15 cellular contexts compared by ENCODE assay signal in genomic region chr11:32323814-32324130, GRCh38.
DNase-seq lines count a peak whose midpoint lies in the region; ATAC-seq, FAIRE-seq and TF ChIP-seq lines count a peak whose summit lies in the region.
"Had no signal": no experiment of that assay in that cellular context is flagged by ENCODE, and none has a peak within 500 bp of the region (broad histone marks: within the 10 kb centered on the region; RNA-seq: fewer than 3 reads in every experiment).

No MANE protein-coding gene starts in this region.

- H3K9me3 Mint-ChIP-seq in osteocyte (ENCODE audit: unreplicated experiment): no peaks in the 10 kb centered on the region

- H3K36me3 Mint-ChIP-seq in osteocyte (ENCODE audit: unreplicated experiment): no peaks in the 10 kb centered on the region
- H3K36me3 Mint-ChIP-seq: IgD-negative memory B cell had no signal

- H3K4me3 ChIP-seq in KMS-11 (IDR thresholded peaks at IDR 0.05; ENCODE audit: insufficient read depth, low read depth, low read length) (no peak overlapping the region), K562 (no peak overlapping the region)
- no peak overlapping the region for H3K4me3 ChIP-seq in effector memory CD4-positive, alpha-beta T cell (ENCODE audit: insufficient read depth, low read depth, low read length, poor library complexity, severe bottlenecking)
- H3K4me3 ChIP-seq: SK-N-MC had no signal

- DNase-seq in K562 (ENCODE audit: extremely low read depth in 1 of 4, low spot score in 3 of 4) (no peak), osteocyte (ENCODE audit: extremely low spot score, unreplicated experiment) (no peak)
- DNase-seq in effector memory CD4-positive, alpha-beta T cell: no peak
- DNase-seq: 8988T, C1 segment of cervical spinal cord, GF-D8, NCI-H524 treated with DMSO at 0.1 percent for 48 hours had no signal

- in situ Hi-C loops in K562 (cut with MboI): loop anchor here (5.0 kb wide), 1 partner anchor 469 kb away; the partner anchor contains the start of gene CCDC73

- peak; percentile 6 for FAIRE-seq in K562 (lab: Jason Lieb, UNC)
- FAIRE-seq: GM19239 had no signal

- intact Hi-C loops in K562 (cut with micrococcal nuclease): loop anchor here (1.0 to 5.0 kb wide), 3 partner anchors 239 to 469 kb away; no protein-coding TSS in a partner anchor

- H3K27ac Mint-ChIP-seq in osteocyte (ENCODE audit: unreplicated experiment): no peak overlapping the region
- H3K27ac Mint-ChIP-seq: IgD-negative memory B cell had no signal

- no peak overlapping the region for H3K4me2 ChIP-seq in KMS-11
- no peak overlapping the region for H3K4me2 ChIP-seq in K562 (ENCODE audit: insufficient read depth, low read length)

- WGBS in K562 (ENCODE audit: insufficient coverage, low coverage, missing lambda C conversion rate): 2% methylated on average over 3 of the region's 3 CpGs

- H3K27ac ChIP-seq in 22Rv1 (no peak overlapping the region), KMS-11 (no peak overlapping the region), K562 (ENCODE audit: extremely low read depth, low read depth, low read length) (no peak overlapping the region)
- no peak overlapping the region for H3K27ac ChIP-seq in effector memory CD4-positive, alpha-beta T cell (ENCODE audit: insufficient read depth, low read length, poor library complexity, severe bottlenecking)
- H3K27ac ChIP-seq: SK-N-MC had no signal

- BruUV-seq in K562 (replicated peaks; lab: Mats Ljungman, UMichigan): no TSS peak

- H3K9me1 ChIP-seq in K562 (ENCODE audit: control insufficient read depth, insufficient read depth, low read length): no peaks in the 10 kb centered on the region

- CTCF ChIA-PET in K562 (lab: Yijun Ruan, JAX; ENCODE audit: low intra/inter-chr PET ratio): interaction anchor here (1.3 to 2.1 kb wide), 4 partner anchors 292 to 1006 kb away, joined by 3 to 17 read pairs (median 11); partner anchors contain the start of gene CCDC73

- TF ChIP-seq RAD21 in K562 (CRISPR knock-in tag; conservative IDR thresholded peaks at IDR 0.05 in 1 of 2, IDR thresholded peaks at IDR 0.05 in 1 of 2): no peak

- H2AFZ ChIP-seq in KMS-11 (ENCODE audit: low read depth) (no peak overlapping the region), K562 (ENCODE audit: low read depth, low read length) (no peak overlapping the region)

- no peak for TF ChIP-seq EP300 in K562 (IDR thresholded peaks at IDR 0.05; ENCODE audit: low read length)

- H3K79me2 ChIP-seq in KMS-11 (ENCODE audit: insufficient read depth, low read depth) (no peaks in the 10 kb centered on the region), K562 (ENCODE audit: control insufficient read depth, insufficient read depth, low read length) (no peaks in the 10 kb centered on the region)

- H3K9ac ChIP-seq in KMS-11 (no peak overlapping the region), K562 (ENCODE audit: insufficient read depth in 1 of 2, low read depth in 2 of 2, low read length in 2 of 2) (no peak overlapping the region)

- peaks cover 18% of the 10 kb centered on the region for H3K27me3 Mint-ChIP-seq in osteocyte (ENCODE audit: unreplicated experiment)

- TF ChIP-seq CTCF in 22Rv1 (IDR thresholded peaks at IDR 0.05) (peak; percentile 50), KMS-11 (conservative IDR thresholded peaks at IDR 0.05; ENCODE audit: low read depth, low read length) (peak; percentile 3; the same call in 1 of the 2 replicates), K562 (IDR thresholded peaks at IDR 0.05 in 2 of 3, conservative IDR thresholded peaks at IDR 0.05 in 1 of 3; ENCODE audit: insufficient read depth in 2 of 3, low read depth in 1 of 3, low read length in 3 of 3) (no peak), osteocyte (IDR thresholded peaks at IDR 0.05) (peak; percentile 2)

- no peak overlapping the region for H3K4me3 Mint-ChIP-seq in osteocyte (ENCODE audit: unreplicated experiment)
- H3K4me3 Mint-ChIP-seq: IgD-negative memory B cell had no signal

- H3K4me1 ChIP-seq in KMS-11 (ENCODE audit: low read depth, poor library complexity, severe bottlenecking) (no peaks in the 10 kb centered on the region), K562 (replicated peaks in 1 of 2; ENCODE audit: control insufficient read depth in 2 of 2, insufficient read depth in 2 of 2, low read length in 2 of 2) (no peaks in the 10 kb centered on the region)
- H3K4me1 ChIP-seq in effector memory CD4-positive, alpha-beta T cell (ENCODE audit: control insufficient read depth, insufficient read depth, low read length, poor library complexity, severe bottlenecking): no peaks in the 10 kb centered on the region

- H3K27me3 ChIP-seq in KMS-11 (ENCODE audit: insufficient read depth, low read depth) (no peaks in the 10 kb centered on the region), K562 (ENCODE audit: control insufficient read depth in 2 of 2, insufficient read depth in 2 of 2, low read length in 2 of 2) (peaks cover 7 to 11% of the 10 kb centered on the region in 2 experiments; a peak in 3 of 5 replicates)
- H3K27me3 ChIP-seq in effector memory CD4-positive, alpha-beta T cell (replicated peaks; ENCODE audit: control insufficient read depth, insufficient read depth, low read length, poor library complexity, severe bottlenecking): no peaks in the 10 kb centered on the region

- no peaks in the 10 kb centered on the region for H4K20me1 ChIP-seq in KMS-11 (ENCODE audit: insufficient read depth)
- H4K20me1 ChIP-seq in K562 (replicated peaks; ENCODE audit: control insufficient read depth, insufficient read depth, low read length): no peaks in the 10 kb centered on the region

- no peaks in the 10 kb centered on the region for H3K9me3 ChIP-seq in K562 (replicated peaks; ENCODE audit: control insufficient read depth, insufficient read depth, low read depth, low read length)
- H3K9me3 ChIP-seq in effector memory CD4-positive, alpha-beta T cell (ENCODE audit: control insufficient read depth, low read length): no peaks in the 10 kb centered on the region

- H3K36me3 ChIP-seq in KMS-11 (ENCODE audit: insufficient read depth): no peaks in the 10 kb centered on the region
- H3K36me3 ChIP-seq in K562 (ENCODE audit: control insufficient read depth, insufficient read depth, low read length): no peaks in the 10 kb centered on the region
- no peaks in the 10 kb centered on the region for H3K36me3 ChIP-seq in effector memory CD4-positive, alpha-beta T cell (ENCODE audit: control insufficient read depth, insufficient read depth, low read length)

- no peak for TF ChIP-seq POLR2A in K562 (conservative IDR thresholded peaks at IDR 0.05)

- ATAC-seq in K562: no peak
- ATAC-seq in GM19463 (IDR thresholded peaks at IDR 0.05; ENCODE audit: unreplicated experiment): no peak
- no peak for ATAC-seq in HG02870 (IDR thresholded peaks at IDR 0.05; ENCODE audit: unreplicated experiment)
- no peak for ATAC-seq in GM19324 (IDR thresholded peaks at IDR 0.05; ENCODE audit: low FRiP score, unreplicated experiment)

- POLR2A ChIA-PET in K562 (lab: Yijun Ruan, JAX): interaction anchor here (0.7 to 1.0 kb wide), 2 partner anchors 9 to 278 kb away, joined by 3 read pairs; no protein-coding TSS in a partner anchor

- H3K4me1 Mint-ChIP-seq in osteocyte (ENCODE audit: unreplicated experiment): no peaks in the 10 kb centered on the region

TF ChIP-seq in K562, 482 proteins besides CTCF, POLR2A, EP300 and RAD21 (continues in another document):
- TF ChIP-seq RAD51 (IDR thresholded peaks at IDR 0.05; ENCODE audit: borderline replicate concordance, low read depth) (no peak), KDM5B (IDR thresholded peaks at IDR 0.05; ENCODE audit: insufficient replicate concordance, low read depth, low read length) (no peak), RBM25 (IDR thresholded peaks at IDR 0.05; ENCODE audit: low read depth, low read length, severe bottlenecking) (no peak), FOXJ3 (CRISPR knock-in tag; IDR thresholded peaks at IDR 0.05) (no peak)
- TF ChIP-seq, protein P1, sequence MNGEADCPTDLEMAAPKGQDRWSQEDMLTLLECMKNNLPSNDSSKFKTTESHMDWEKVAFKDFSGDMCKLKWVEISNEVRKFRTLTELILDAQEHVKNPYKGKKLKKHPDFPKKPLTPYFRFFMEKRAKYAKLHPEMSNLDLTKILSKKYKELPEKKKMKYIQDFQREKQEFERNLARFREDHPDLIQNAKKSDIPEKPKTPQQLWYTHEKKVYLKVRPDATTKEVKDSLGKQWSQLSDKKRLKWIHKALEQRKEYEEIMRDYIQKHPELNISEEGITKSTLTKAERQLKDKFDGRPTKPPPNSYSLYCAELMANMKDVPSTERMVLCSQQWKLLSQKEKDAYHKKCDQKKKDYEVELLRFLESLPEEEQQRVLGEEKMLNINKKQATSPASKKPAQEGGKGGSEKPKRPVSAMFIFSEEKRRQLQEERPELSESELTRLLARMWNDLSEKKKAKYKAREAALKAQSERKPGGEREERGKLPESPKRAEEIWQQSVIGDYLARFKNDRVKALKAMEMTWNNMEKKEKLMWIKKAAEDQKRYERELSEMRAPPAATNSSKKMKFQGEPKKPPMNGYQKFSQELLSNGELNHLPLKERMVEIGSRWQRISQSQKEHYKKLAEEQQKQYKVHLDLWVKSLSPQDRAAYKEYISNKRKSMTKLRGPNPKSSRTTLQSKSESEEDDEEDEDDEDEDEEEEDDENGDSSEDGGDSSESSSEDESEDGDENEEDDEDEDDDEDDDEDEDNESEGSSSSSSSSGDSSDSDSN (IDR thresholded peaks at IDR 0.05; ENCODE audit: borderline replicate concordance in 1 of 2, low read depth in 2 of 2, low read length in 2 of 2): no peak

Comparison
In these comparisons a context has a peak if more than half of its experiments do, and no peak if none do; other contexts are left out.
1. CTCF ChIP-seq: peak in 22Rv1 (single experiment), KMS-11 (single experiment) and osteocyte (single experiment); none in K562 (0 of 3).